In the genomic region with DNA sequence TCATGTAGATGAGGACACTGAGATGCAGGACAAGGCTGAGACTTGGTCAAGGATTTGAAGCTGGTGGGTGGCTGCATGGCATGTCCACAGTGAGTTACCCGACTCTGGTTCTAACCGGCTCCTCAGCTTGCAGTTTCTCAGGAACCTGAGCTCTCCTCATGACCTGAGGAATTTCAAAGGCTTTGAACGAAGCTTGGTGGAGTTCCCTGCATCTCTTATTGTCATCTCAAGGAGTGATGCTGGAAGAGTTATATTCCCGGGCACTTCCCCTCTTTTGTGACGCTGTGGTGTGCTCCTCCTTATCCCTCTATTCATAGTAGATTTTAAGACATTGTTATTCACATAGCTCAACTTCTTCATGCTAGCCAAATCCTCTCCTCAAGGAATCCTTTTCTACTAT, we compare ENCODE assay signal across 15 cellular contexts.
"Had no signal": no experiment of that assay in that cellular context is flagged by ENCODE, and none has a peak within 500 bp of the region (broad histone marks: within the 10 kb centered on the region; RNA-seq: fewer than 3 reads in every experiment).

No MANE protein-coding gene starts in this region.

- H3K4me3 ChIP-seq: gastrocnemius medialis, heart right ventricle, mucosa of descending colon, spleen, tibial nerve, upper lobe of right lung, vagina had no signal

- H3K4me1 ChIP-seq: gastrocnemius medialis, heart right ventricle, spleen, tibial nerve, upper lobe of right lung, vagina had no signal

- H3K36me3 ChIP-seq: gastrocnemius medialis, heart right ventricle, spleen, tibial nerve, upper lobe of right lung, vagina had no signal

- DNase-seq: effector memory CD4-positive, alpha-beta T cell; gastrocnemius medialis; heart right ventricle; kidney glomerular epithelial cell; mammary epithelial cell; mucosa of descending colon; naive thymus-derived CD8-positive, alpha-beta T cell; posterior cingulate gyrus; spleen; stimulated activated CD4-positive, alpha-beta T cell treated with anti-CD3 and anti-CD28 coated beads, Interleukin-15, amount 100 ng/mL, for 24 hours; stimulated activated CD4-positive, alpha-beta T cell treated with anti-CD3 and anti-CD28 coated beads, Interleukin-1b, Interleukin-23, amount 100 ng/mL, for 48 hours; stimulated activated CD4-positive, alpha-beta T cell treated with anti-CD3 and anti-CD28 coated beads, Interleukin-4, amount 100 ng/mL, for 24 hours; upper lobe of right lung had no signal

- H3K27me3 ChIP-seq: gastrocnemius medialis, heart right ventricle, spleen, tibial nerve, upper lobe of right lung, vagina had no signal

- H3K9me3 ChIP-seq: gastrocnemius medialis, tibial nerve, upper lobe of right lung, vagina had no signal

- H3K27ac ChIP-seq: gastrocnemius medialis, heart right ventricle, spleen, tibial nerve, upper lobe of right lung, vagina had no signal
